1 cellular context compared by ENCODE assay signal in genomic region chr14:68783408-68784297, GRCh38.
TF ChIP-seq lines count a peak whose summit lies in the region.

No MANE protein-coding gene starts in this region.

TF ChIP-seq in HepG2, 621 proteins besides CTCF, POLR2A, EP300 and RAD21 (continued from another document):
- no peak for TF ChIP-seq ATF6 (CRISPR knock-in tag; conservative IDR thresholded peaks at IDR 0.05)
- TF ChIP-seq NR2C2 (CRISPR knock-in tag; IDR thresholded peaks at IDR 0.05; ENCODE audit: borderline replicate concordance): no peak
- peak; percentile 53; the same call in 1 of the 2 replicates for TF ChIP-seq ZNF362 (CRISPR knock-in tag; IDR thresholded peaks at IDR 0.05; ENCODE audit: borderline replicate concordance)
- no peak for TF ChIP-seq ATF2 (CRISPR knock-in tag; IDR thresholded peaks at IDR 0.05)
- peak; percentile 68; the same call in 1 of the 2 replicates for TF ChIP-seq HNF4G (IDR thresholded peaks at IDR 0.05; ENCODE audit: borderline replicate concordance, low read depth, low read length)
- no peak for TF ChIP-seq HNF4G (CRISPR knock-in tag; IDR thresholded peaks at IDR 0.05; ENCODE audit: borderline replicate concordance, low read depth)
- TF ChIP-seq GLMP (CRISPR knock-in tag; IDR thresholded peaks at IDR 0.05; ENCODE audit: borderline replicate concordance): no peak
- no peak for TF ChIP-seq NBN (conservative IDR thresholded peaks at IDR 0.05)
- TF ChIP-seq BCL3 (CRISPR knock-in tag; IDR thresholded peaks at IDR 0.05): no peak
- no peak for TF ChIP-seq TFE3 (CRISPR knock-in tag; IDR thresholded peaks at IDR 0.05)
- no peak for TF ChIP-seq ZBED4 (CRISPR knock-in tag; IDR thresholded peaks at IDR 0.05; ENCODE audit: borderline replicate concordance)
- no peak for TF ChIP-seq SMC3 (IDR thresholded peaks at IDR 0.05; ENCODE audit: low read length)
- peak; percentile 61; the same call in 1 of the 2 replicates for TF ChIP-seq ZMAT3 (CRISPR knock-in tag; conservative IDR thresholded peaks at IDR 0.05)
- TF ChIP-seq SIN3A (IDR thresholded peaks at IDR 0.05; ENCODE audit: borderline replicate concordance, low read depth, low read length): 0 out of 2 replicates have a peak, but pooled peaks have one; percentile 13
- TF ChIP-seq MED1 (CRISPR knock-in tag; IDR thresholded peaks at IDR 0.05): 0 out of 2 replicates have a peak, but pooled peaks have one; percentile 52
- TF ChIP-seq TEF (CRISPR knock-in tag; IDR thresholded peaks at IDR 0.05): no peak
- TF ChIP-seq ZNF782 (CRISPR knock-in tag; IDR thresholded peaks at IDR 0.05; ENCODE audit: borderline replicate concordance): no peak
- TF ChIP-seq THAP7 (CRISPR knock-in tag; IDR thresholded peaks at IDR 0.05): no peak
- no peak for TF ChIP-seq ZNF331 (CRISPR knock-in tag; IDR thresholded peaks at IDR 0.05)
- no peak for TF ChIP-seq TSC22D2 (CRISPR knock-in tag; IDR thresholded peaks at IDR 0.05; ENCODE audit: borderline replicate concordance)
- no peak for TF ChIP-seq SMAD9 (CRISPR knock-in tag; IDR thresholded peaks at IDR 0.05)
- TF ChIP-seq ZNF451 (CRISPR knock-in tag; IDR thresholded peaks at IDR 0.05): no peak
- no peak for TF ChIP-seq TOPORS (CRISPR knock-in tag; IDR thresholded peaks at IDR 0.05)
- TF ChIP-seq TFDP2 (CRISPR knock-in tag; IDR thresholded peaks at IDR 0.05): no peak
- peak; percentile 61 for TF ChIP-seq U2AF1 (optimal IDR thresholded peaks at IDR 0.05; ENCODE audit: low read depth, low read length)
TF ChIP-seq in HepG2: peak in this region for 63.
